ENCODE assay signal across 2 cellular contexts in the genomic region with DNA sequence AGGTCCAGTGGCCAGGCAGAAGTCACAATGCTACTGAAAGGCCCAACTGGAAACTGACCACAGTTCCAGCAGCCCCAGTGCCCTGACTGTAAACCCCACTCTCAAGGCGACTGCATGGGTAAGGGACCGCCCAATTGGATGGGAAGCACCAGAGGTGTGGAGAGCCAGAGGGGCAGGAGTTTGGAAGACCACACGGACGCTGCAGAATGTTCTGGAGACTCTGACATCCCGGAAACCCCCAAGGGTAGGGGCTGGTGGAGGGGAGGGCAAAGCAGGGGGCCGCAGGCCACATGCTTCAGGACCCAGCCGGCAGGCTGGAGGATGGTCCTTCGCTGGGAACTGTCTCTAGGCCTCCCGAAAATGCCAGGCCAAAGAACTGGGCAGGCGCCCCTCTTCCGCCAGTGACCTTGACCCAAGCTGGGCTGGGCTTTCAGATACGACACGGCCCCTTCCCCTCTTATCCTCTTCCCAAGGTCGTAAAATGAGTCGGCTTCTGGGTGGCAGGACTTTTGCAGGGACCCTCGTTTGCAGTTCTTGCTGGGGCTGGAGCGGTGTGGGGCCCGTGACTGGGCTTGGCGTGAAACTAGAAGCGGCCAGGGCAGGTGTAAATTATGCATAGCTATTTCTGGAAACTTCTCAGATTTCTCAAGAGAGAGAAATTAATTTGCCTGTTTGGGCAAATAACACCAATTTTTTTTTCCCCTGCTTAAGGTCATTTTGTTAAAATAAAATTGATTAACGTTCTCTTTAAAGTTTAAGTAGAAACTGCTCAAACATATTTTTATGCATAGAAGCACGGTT.
TF ChIP-seq lines count a peak whose summit lies in the region.

No MANE protein-coding gene starts in this region.

TF ChIP-seq in SK-N-SH, 30 proteins besides CTCF, POLR2A, EP300 and RAD21:
- TF ChIP-seq YY1 (IDR thresholded peaks at IDR 0.05; ENCODE audit: low read depth), result no peak
- TF ChIP-seq, protein P1, sequence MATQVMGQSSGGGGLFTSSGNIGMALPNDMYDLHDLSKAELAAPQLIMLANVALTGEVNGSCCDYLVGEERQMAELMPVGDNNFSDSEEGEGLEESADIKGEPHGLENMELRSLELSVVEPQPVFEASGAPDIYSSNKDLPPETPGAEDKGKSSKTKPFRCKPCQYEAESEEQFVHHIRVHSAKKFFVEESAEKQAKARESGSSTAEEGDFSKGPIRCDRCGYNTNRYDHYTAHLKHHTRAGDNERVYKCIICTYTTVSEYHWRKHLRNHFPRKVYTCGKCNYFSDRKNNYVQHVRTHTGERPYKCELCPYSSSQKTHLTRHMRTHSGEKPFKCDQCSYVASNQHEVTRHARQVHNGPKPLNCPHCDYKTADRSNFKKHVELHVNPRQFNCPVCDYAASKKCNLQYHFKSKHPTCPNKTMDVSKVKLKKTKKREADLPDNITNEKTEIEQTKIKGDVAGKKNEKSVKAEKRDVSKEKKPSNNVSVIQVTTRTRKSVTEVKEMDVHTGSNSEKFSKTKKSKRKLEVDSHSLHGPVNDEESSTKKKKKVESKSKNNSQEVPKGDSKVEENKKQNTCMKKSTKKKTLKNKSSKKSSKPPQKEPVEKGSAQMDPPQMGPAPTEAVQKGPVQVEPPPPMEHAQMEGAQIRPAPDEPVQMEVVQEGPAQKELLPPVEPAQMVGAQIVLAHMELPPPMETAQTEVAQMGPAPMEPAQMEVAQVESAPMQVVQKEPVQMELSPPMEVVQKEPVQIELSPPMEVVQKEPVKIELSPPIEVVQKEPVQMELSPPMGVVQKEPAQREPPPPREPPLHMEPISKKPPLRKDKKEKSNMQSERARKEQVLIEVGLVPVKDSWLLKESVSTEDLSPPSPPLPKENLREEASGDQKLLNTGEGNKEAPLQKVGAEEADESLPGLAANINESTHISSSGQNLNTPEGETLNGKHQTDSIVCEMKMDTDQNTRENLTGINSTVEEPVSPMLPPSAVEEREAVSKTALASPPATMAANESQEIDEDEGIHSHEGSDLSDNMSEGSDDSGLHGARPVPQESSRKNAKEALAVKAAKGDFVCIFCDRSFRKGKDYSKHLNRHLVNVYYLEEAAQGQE (IDR thresholded peaks at IDR 0.05; ENCODE audit: low read depth, low read length), result no peak
- no peak for TF ChIP-seq SIN3A (IDR thresholded peaks at IDR 0.05; ENCODE audit: borderline replicate concordance, low read depth, low read length)
- TF ChIP-seq TCF12 (IDR thresholded peaks at IDR 0.05), result no peak
- TF ChIP-seq, protein P2, sequence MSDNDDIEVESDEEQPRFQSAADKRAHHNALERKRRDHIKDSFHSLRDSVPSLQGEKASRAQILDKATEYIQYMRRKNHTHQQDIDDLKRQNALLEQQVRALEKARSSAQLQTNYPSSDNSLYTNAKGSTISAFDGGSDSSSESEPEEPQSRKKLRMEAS (IDR thresholded peaks at IDR 0.05; ENCODE audit: low read depth), result no peak
- no peak for TF ChIP-seq FOXM1 (IDR thresholded peaks at IDR 0.05; ENCODE audit: low read depth)
- no peak for TF ChIP-seq JUND (IDR thresholded peaks at IDR 0.05)
- TF ChIP-seq FOXJ3 (CRISPR knock-in tag; IDR thresholded peaks at IDR 0.05), result no peak
- no peak for TF ChIP-seq EZH2phosphoT487 (IDR thresholded peaks at IDR 0.05; ENCODE audit: borderline replicate concordance, low read depth)
- TF ChIP-seq, protein P3, sequence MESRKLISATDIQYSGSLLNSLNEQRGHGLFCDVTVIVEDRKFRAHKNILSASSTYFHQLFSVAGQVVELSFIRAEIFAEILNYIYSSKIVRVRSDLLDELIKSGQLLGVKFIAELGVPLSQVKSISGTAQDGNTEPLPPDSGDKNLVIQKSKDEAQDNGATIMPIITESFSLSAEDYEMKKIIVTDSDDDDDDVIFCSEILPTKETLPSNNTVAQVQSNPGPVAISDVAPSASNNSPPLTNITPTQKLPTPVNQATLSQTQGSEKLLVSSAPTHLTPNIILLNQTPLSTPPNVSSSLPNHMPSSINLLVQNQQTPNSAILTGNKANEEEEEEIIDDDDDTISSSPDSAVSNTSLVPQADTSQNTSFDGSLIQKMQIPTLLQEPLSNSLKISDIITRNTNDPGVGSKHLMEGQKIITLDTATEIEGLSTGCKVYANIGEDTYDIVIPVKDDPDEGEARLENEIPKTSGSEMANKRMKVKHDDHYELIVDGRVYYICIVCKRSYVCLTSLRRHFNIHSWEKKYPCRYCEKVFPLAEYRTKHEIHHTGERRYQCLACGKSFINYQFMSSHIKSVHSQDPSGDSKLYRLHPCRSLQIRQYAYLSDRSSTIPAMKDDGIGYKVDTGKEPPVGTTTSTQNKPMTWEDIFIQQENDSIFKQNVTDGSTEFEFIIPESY (IDR thresholded peaks at IDR 0.05; ENCODE audit: borderline replicate concordance, low read depth), result no peak
- no peak for TF ChIP-seq MEF2A (IDR thresholded peaks at IDR 0.05; ENCODE audit: borderline replicate concordance, low read depth)
- no peak for TF ChIP-seq CHD2 (IDR thresholded peaks at IDR 0.05; ENCODE audit: low read length, partially characterized antibody)
- no peak for TF ChIP-seq NRF1 (IDR thresholded peaks at IDR 0.05; ENCODE audit: low read depth, low read length)
- TF ChIP-seq GATA2 (CRISPR knock-in tag; IDR thresholded peaks at IDR 0.05), result no peak

TF ChIP-seq in SK-N-SH treated with all-trans-retinoic acid at 6 μM for 48 hours, 23 proteins besides CTCF, POLR2A, EP300 and RAD21:
- TF ChIP-seq TOX (CRISPR knock-in tag; IDR thresholded peaks at IDR 0.05; ENCODE audit: borderline replicate concordance) (no peak), ZFP30 (CRISPR knock-in tag; IDR thresholded peaks at IDR 0.05) (no peak), GLIS3 (CRISPR knock-in tag; IDR thresholded peaks at IDR 0.05) (no peak), ZC3H10 (CRISPR knock-in tag; IDR thresholded peaks at IDR 0.05) (no peak), ZNF8 (CRISPR knock-in tag; IDR thresholded peaks at IDR 0.05) (no peak), TCF4 (CRISPR knock-in tag; IDR thresholded peaks at IDR 0.05; ENCODE audit: borderline replicate concordance) (no peak), PPARA (CRISPR knock-in tag; IDR thresholded peaks at IDR 0.05; ENCODE audit: borderline replicate concordance) (no peak), ESRRG (CRISPR knock-in tag; IDR thresholded peaks at IDR 0.05) (no peak), CSDC2 (CRISPR knock-in tag; IDR thresholded peaks at IDR 0.05) (no peak), ZNF565 (CRISPR knock-in tag; conservative IDR thresholded peaks at IDR 0.05; ENCODE audit: low read depth) (no peak), ISL1 (CRISPR knock-in tag; IDR thresholded peaks at IDR 0.05) (no peak), OSR1 (CRISPR knock-in tag; IDR thresholded peaks at IDR 0.05) (no peak), SNAI2 (CRISPR knock-in tag; IDR thresholded peaks at IDR 0.05) (no peak), ZFP3 (CRISPR knock-in tag; IDR thresholded peaks at IDR 0.05) (no peak), RARB (CRISPR knock-in tag; IDR thresholded peaks at IDR 0.05) (no peak)
- TF ChIP-seq, protein P4, sequence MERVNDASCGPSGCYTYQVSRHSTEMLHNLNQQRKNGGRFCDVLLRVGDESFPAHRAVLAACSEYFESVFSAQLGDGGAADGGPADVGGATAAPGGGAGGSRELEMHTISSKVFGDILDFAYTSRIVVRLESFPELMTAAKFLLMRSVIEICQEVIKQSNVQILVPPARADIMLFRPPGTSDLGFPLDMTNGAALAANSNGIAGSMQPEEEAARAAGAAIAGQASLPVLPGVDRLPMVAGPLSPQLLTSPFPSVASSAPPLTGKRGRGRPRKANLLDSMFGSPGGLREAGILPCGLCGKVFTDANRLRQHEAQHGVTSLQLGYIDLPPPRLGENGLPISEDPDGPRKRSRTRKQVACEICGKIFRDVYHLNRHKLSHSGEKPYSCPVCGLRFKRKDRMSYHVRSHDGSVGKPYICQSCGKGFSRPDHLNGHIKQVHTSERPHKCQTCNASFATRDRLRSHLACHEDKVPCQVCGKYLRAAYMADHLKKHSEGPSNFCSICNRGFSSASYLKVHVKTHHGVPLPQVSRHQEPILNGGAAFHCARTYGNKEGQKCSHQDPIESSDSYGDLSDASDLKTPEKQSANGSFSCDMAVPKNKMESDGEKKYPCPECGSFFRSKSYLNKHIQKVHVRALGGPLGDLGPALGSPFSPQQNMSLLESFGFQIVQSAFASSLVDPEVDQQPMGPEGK (CRISPR knock-in tag; IDR thresholded peaks at IDR 0.05; ENCODE audit: borderline replicate concordance), result no peak
- TF ChIP-seq, protein P5, sequence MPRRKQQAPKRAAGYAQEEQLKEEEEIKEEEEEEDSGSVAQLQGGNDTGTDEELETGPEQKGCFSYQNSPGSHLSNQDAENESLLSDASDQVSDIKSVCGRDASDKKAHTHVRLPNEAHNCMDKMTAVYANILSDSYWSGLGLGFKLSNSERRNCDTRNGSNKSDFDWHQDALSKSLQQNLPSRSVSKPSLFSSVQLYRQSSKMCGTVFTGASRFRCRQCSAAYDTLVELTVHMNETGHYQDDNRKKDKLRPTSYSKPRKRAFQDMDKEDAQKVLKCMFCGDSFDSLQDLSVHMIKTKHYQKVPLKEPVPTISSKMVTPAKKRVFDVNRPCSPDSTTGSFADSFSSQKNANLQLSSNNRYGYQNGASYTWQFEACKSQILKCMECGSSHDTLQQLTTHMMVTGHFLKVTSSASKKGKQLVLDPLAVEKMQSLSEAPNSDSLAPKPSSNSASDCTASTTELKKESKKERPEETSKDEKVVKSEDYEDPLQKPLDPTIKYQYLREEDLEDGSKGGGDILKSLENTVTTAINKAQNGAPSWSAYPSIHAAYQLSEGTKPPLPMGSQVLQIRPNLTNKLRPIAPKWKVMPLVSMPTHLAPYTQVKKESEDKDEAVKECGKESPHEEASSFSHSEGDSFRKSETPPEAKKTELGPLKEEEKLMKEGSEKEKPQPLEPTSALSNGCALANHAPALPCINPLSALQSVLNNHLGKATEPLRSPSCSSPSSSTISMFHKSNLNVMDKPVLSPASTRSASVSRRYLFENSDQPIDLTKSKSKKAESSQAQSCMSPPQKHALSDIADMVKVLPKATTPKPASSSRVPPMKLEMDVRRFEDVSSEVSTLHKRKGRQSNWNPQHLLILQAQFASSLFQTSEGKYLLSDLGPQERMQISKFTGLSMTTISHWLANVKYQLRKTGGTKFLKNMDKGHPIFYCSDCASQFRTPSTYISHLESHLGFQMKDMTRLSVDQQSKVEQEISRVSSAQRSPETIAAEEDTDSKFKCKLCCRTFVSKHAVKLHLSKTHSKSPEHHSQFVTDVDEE (CRISPR knock-in tag; IDR thresholded peaks at IDR 0.05), result no peak
- TF ChIP-seq, protein P6, sequence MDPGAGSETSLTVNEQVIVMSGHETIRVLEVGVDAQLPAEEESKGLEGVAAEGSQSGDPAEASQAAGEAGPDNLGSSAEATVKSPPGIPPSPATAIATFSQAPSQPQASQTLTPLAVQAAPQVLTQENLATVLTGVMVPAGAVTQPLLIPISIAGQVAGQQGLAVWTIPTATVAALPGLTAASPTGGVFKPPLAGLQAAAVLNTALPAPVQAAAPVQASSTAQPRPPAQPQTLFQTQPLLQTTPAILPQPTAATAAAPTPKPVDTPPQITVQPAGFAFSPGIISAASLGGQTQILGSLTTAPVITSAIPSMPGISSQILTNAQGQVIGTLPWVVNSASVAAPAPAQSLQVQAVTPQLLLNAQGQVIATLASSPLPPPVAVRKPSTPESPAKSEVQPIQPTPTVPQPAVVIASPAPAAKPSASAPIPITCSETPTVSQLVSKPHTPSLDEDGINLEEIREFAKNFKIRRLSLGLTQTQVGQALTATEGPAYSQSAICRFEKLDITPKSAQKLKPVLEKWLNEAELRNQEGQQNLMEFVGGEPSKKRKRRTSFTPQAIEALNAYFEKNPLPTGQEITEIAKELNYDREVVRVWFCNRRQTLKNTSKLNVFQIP (CRISPR knock-in tag; IDR thresholded peaks at IDR 0.05; ENCODE audit: borderline replicate concordance, low read depth), result no peak
- TF ChIP-seq, protein P7, sequence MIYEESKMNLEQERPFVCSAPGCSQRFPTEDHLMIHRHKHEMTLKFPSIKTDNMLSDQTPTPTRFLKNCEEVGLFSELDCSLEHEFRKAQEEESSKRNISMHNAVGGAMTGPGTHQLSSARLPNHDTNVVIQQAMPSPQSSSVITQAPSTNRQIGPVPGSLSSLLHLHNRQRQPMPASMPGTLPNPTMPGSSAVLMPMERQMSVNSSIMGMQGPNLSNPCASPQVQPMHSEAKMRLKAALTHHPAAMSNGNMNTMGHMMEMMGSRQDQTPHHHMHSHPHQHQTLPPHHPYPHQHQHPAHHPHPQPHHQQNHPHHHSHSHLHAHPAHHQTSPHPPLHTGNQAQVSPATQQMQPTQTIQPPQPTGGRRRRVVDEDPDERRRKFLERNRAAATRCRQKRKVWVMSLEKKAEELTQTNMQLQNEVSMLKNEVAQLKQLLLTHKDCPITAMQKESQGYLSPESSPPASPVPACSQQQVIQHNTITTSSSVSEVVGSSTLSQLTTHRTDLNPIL (CRISPR knock-in tag; IDR thresholded peaks at IDR 0.05; ENCODE audit: low read depth), result no peak
